ENCODE assay signal across 5 cellular contexts in the genomic region with DNA sequence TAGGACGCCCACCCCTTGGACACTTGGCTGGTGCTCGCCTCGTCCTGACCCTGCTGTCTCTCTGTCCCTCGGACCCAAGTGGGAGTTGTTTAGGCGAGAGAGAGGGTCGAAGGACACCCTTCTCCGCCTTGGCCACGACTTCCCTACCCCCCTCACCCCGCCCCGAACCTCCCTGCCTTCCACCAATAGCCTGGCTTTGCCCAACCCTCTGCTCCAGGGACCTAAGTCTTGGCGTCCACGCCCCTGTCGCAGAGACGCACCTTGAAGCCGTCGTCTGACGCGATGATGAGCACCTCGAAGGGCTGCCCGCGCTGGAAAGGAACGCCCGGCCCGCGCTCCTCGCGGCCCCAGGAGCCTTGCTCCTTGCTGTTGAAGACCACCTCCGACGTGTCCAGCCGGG. TPM values are rescaled to one million over a fixed set of nuclear protein-coding genes. Genes with fewer than 3 reads are reported as not detected.
"Had no signal": no experiment of that assay in that cellular context is flagged by ENCODE, and none has a peak within 500 bp of the region (broad histone marks: within the 10 kb centered on the region; RNA-seq: fewer than 3 reads in every experiment).

No MANE protein-coding gene starts in this region.

RNA-seq across cellular contexts. Expression of a gene that starts 1.7 kb away (rescaled TPM):
- total RNA-seq: H4, IMR-90, K562 had no signal
- polyA plus RNA-seq: IMR-90, K562 had no signal

RNA-seq across cellular contexts. Expression of a gene that starts 17.4 kb away (rescaled TPM):
- total RNA-seq: H4, H7, HT-29, IMR-90, K562 had no signal
- polyA plus RNA-seq: IMR-90, K562 had no signal

RNA-seq across cellular contexts. Expression of a gene that starts 27.3 kb away (rescaled TPM):
- total RNA-seq: H4 had no signal

RNA-seq across cellular contexts. Expression of a gene that starts 41.2 kb away (rescaled TPM):
- total RNA-seq: H7, IMR-90 had no signal
